Comparison of ENCODE assay signal across 8 cellular contexts in the genomic region with DNA sequence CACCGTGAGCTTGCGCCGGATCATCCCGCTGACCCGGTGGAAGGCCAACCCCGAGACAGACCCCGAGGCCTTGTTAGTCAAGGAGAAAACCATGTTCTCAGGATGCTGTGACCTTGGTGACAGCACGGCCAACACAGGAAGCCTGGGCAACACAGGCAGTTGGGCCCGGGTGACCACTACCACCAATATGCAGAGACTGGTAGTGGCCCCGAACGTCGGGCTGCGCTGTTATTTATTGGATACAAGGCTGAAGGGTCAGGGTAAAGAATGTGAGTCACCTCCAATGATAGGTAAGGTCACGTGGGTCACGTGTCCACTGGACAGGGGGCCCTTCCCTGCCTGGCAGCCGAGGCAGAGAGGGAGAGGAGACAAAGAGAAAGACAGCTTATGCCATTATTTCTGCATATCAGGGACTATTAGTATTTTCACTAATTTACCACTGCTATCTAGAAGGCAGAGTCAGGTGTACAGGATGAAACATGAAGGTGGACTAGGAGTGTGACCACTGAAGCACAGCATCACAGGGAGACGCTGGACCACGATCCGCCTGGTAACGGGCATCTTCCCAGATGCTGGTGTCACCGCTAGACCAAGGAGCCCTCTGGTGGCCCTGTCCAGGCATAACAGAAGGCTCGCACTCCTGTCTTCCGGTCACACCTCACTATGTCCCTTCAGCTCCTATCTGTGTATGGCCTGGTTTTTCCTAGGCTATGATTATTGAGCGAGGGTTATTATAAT. TPM values are rescaled to one million over a fixed set of nuclear protein-coding genes. Genes with fewer than 3 reads are reported as not detected.
DNase-seq lines count a peak whose midpoint lies in the region; ATAC-seq, FAIRE-seq and TF ChIP-seq lines count a peak whose summit lies in the region.
"Not testable (repeated sequence)": the region's sequence is repeated elsewhere in the genome, so short reads cannot be mapped to it uniquely, and the experiment has no call there.

No MANE protein-coding gene starts in this region.

- not testable (repeated sequence) for H2BK12ac ChIP-seq in H1 (ENCODE audit: low read depth, low read length)

- H3K23me2 ChIP-seq in H1 (ENCODE audit: low read depth, low read length) = not testable (repeated sequence)

- 54% methylated on average over 16 of the region's 24 CpGs; no CpG with 5 or more reads in 1 of the 2 experiments for WGBS in H1 (ENCODE audit: extremely low coverage in 1 of 2, insufficient coverage in 1 of 2, insufficient read length in 1 of 2, insufficient replicate concordance in 2 of 2, low coverage in 1 of 2, low lambda C conversion rate in 2 of 2, missing lambda C conversion rate in 1 of 2), 2 experiments

- not testable (repeated sequence) for H4K20me1 ChIP-seq in DND-41 (ENCODE audit: insufficient read depth, low read length); PC-3 (ENCODE audit: low read length); H1 (replicated peaks in 1 of 2; ENCODE audit: control insufficient read depth in 1 of 2, insufficient read depth in 2 of 2, low read length in 2 of 2)

- DNase-seq in DND-41 (peak; percentile 36), M059J (ENCODE audit: low read depth) (peak; percentile 46), PC-3 (peak; percentile 46), H1 (ENCODE audit: low read depth in 1 of 2, low spot score in 2 of 2) (peak in 1 of 2 experiments; percentile 60), islet precursor cell (peak; percentile 71), ureter (ENCODE audit: low spot score) (peak; percentile 58)
- peak; percentile 53 for DNase-seq in activated CD8-positive, alpha-beta T cell treated with anti-CD3 and anti-CD28 coated beads for 36 hours
- DNase-seq in osteocyte (ENCODE audit: extremely low spot score, unreplicated experiment) = not testable (repeated sequence)

- H3K27ac Mint-ChIP-seq in activated CD8-positive, alpha-beta T cell treated with anti-CD3 and anti-CD28 coated beads for 36 hours; osteocyte (ENCODE audit: unreplicated experiment): not testable (repeated sequence)

- not testable (repeated sequence) for FAIRE-seq in H1 (lab: Jason Lieb, UNC)

- intact Hi-C loops in PC-3 (cut with micrococcal nuclease); activated CD8-positive, alpha-beta T cell treated with anti-CD3 and anti-CD28 coated beads for 36 hours (cut with micrococcal nuclease): not testable (repeated sequence)

- TF ChIP-seq EP300 in H1 (IDR thresholded peaks at IDR 0.05; ENCODE audit: borderline replicate concordance in 1 of 2, low read depth in 2 of 2, low read length in 2 of 2) = not testable (repeated sequence)

- not testable (repeated sequence) for ATAC-seq in DND-41 (ENCODE audit: insufficient read depth, low read depth); PC-3; activated CD8-positive, alpha-beta T cell treated with anti-CD3 and anti-CD28 coated beads for 36 hours

- H3K4me2 ChIP-seq in DND-41 (ENCODE audit: insufficient read depth, low read length); PC-3 (ENCODE audit: low read length); H1 (ENCODE audit: insufficient read depth in 1 of 2, low read depth in 2 of 2, low read length in 2 of 2): not testable (repeated sequence)

- H3K4me3 Mint-ChIP-seq in activated CD8-positive, alpha-beta T cell treated with anti-CD3 and anti-CD28 coated beads for 36 hours; osteocyte (ENCODE audit: unreplicated experiment): not testable (repeated sequence)

- not testable (repeated sequence) for H4K5ac ChIP-seq in H1 (ENCODE audit: insufficient read length, low read depth, low read length)

- not testable (repeated sequence) for H3K9me3 Mint-ChIP-seq in activated CD8-positive, alpha-beta T cell treated with anti-CD3 and anti-CD28 coated beads for 36 hours; osteocyte (ENCODE audit: unreplicated experiment)

- not testable (repeated sequence) for BruUV-seq in PC-3 (replicated peaks; lab: Mats Ljungman, UMichigan)

- not testable (repeated sequence) for H3K9me2 ChIP-seq in PC-3 (replicated peaks; ENCODE audit: low read length)

- not testable (repeated sequence) for H2AK5ac ChIP-seq in H1 (ENCODE audit: low read depth, low read length)

- H3K9ac ChIP-seq in DND-41 (ENCODE audit: low read depth, low read length); PC-3 (ENCODE audit: low read length); H1 (replicated peaks in 1 of 4; ENCODE audit: extremely low read depth in 1 of 4, low read depth in 3 of 4, low read length in 3 of 4): not testable (repeated sequence)

- H4K8ac ChIP-seq in H1 (ENCODE audit: extremely low read depth, insufficient read depth, low read length) = not testable (repeated sequence)

- TF ChIP-seq CTCF in DND-41 (IDR thresholded peaks at IDR 0.05; ENCODE audit: borderline replicate concordance, extremely low read depth, low read length, poor library complexity, severe bottlenecking) (peak; percentile 53), PC-3 (conservative IDR thresholded peaks at IDR 0.05; ENCODE audit: low read depth, low read length) (peak; percentile 46; the same call in 1 of the 2 replicates), H1 (IDR thresholded peaks at IDR 0.05; ENCODE audit: control extremely low read depth in 1 of 3, insufficient read depth in 1 of 3, low read depth in 1 of 3, low read length in 3 of 3) (peak; percentile 43 to 52 (median 45)), osteocyte (IDR thresholded peaks at IDR 0.05) (peak; percentile 76)
- TF ChIP-seq CTCF in activated CD8-positive, alpha-beta T cell treated with anti-CD3 and anti-CD28 coated beads for 36 hours (IDR thresholded peaks at IDR 0.05) = peak; percentile 57

- POLR2A ChIA-PET in PC-3 (lab: Charles Lee; ENCODE audit: unreplicated experiment); activated CD8-positive, alpha-beta T cell treated with anti-CD3 and anti-CD28 coated beads for 36 hours (lab: Charles Lee): not testable (repeated sequence)
- POLR2A ChIA-PET in H1 (lab: Charles Lee; ENCODE audit: partially characterized antibody) = interaction anchor here (0.6 kb wide), 1 partner anchor 112 kb away, joined by 3 read pairs; no protein-coding TSS in a partner anchor

- H3K4me1 Mint-ChIP-seq in activated CD8-positive, alpha-beta T cell treated with anti-CD3 and anti-CD28 coated beads for 36 hours (ENCODE audit: low read depth); osteocyte (ENCODE audit: unreplicated experiment): not testable (repeated sequence)

- H3K27me3 ChIP-seq in DND-41 (ENCODE audit: insufficient read depth, low read length, poor library complexity); PC-3 (ENCODE audit: low read length); H1 (replicated peaks in 1 of 4; ENCODE audit: control insufficient read depth in 3 of 4, extremely low read depth in 1 of 4, insufficient read depth in 3 of 4, low read length in 3 of 4): not testable (repeated sequence)

- H3K23ac ChIP-seq in H1 (ENCODE audit: insufficient read length) = not testable (repeated sequence)

- H3K79me1 ChIP-seq in H1 (ENCODE audit: low read depth, low read length) = not testable (repeated sequence)

- H2BK120ac ChIP-seq in H1 (replicated peaks; ENCODE audit: low read depth, low read length) = not testable (repeated sequence)

- H3K9me3 ChIP-seq in DND-41 (ENCODE audit: insufficient read depth, low read length, severe bottlenecking); PC-3 (ENCODE audit: low read length); H1 (ENCODE audit: insufficient read depth in 2 of 2, low read depth in 1 of 2, low read length in 1 of 2): not testable (repeated sequence)

- TF ChIP-seq POLR2A in H1 (IDR thresholded peaks at IDR 0.05; ENCODE audit: control extremely low read depth in 1 of 2, low read depth in 2 of 2, low read length in 2 of 2) = not testable (repeated sequence)

- H4K91ac ChIP-seq in H1 (replicated peaks; ENCODE audit: insufficient read length, low read length) = not testable (repeated sequence)

- H3K18ac ChIP-seq in H1 (ENCODE audit: extremely low read depth, low read length) = not testable (repeated sequence)

- not testable (repeated sequence) for H2BK5ac ChIP-seq in H1 (ENCODE audit: low read depth, low read length)

- not testable (repeated sequence) for H2BK15ac ChIP-seq in H1 (ENCODE audit: low read length)

- not testable (repeated sequence) for H3K14ac ChIP-seq in H1 (ENCODE audit: insufficient read length)

- H3K79me2 ChIP-seq in DND-41 (ENCODE audit: insufficient read depth, low read length); PC-3 (ENCODE audit: low read length); H1 (ENCODE audit: control insufficient read depth in 1 of 2, insufficient read depth in 2 of 2, low read length in 2 of 2): not testable (repeated sequence)

- not testable (repeated sequence) for H3K56ac ChIP-seq in H1 (replicated peaks; ENCODE audit: insufficient read length, low read depth, low read length)

- not testable (repeated sequence) for H3K4ac ChIP-seq in H1 (replicated peaks; ENCODE audit: insufficient read length, low read depth, low read length)

- TF ChIP-seq RAD21 in H1 (IDR thresholded peaks at IDR 0.05 in 1 of 2, conservative IDR thresholded peaks at IDR 0.05 in 1 of 2; ENCODE audit: low read depth in 2 of 2, low read length in 2 of 2) = peak; percentile 63 to 66

- H3K36me3 ChIP-seq in DND-41 (ENCODE audit: insufficient read depth, low read length); PC-3 (ENCODE audit: low read depth, low read length); H1 (ENCODE audit: control insufficient read depth in 2 of 4, insufficient read depth in 4 of 4, low read length in 3 of 4): not testable (repeated sequence)

- H3K4me1 ChIP-seq in DND-41 (ENCODE audit: insufficient read depth, low read length); PC-3 (ENCODE audit: insufficient read depth, low read length); H1 (replicated peaks in 1 of 4; ENCODE audit: control insufficient read depth in 3 of 4, insufficient read depth in 4 of 4, low read length in 3 of 4): not testable (repeated sequence)

- H3K4me3 ChIP-seq in DND-41 (ENCODE audit: low read depth in 1 of 2, low read length in 2 of 2); PC-3 (ENCODE audit: low read length); H1 (ENCODE audit: extremely low read depth in 1 of 4, insufficient read depth in 2 of 4, low read depth in 3 of 4, low read length in 4 of 4): not testable (repeated sequence)

- not testable (repeated sequence) for H3K27me3 Mint-ChIP-seq in activated CD8-positive, alpha-beta T cell treated with anti-CD3 and anti-CD28 coated beads for 36 hours; osteocyte (ENCODE audit: unreplicated experiment)

- H2BK20ac ChIP-seq in H1 (ENCODE audit: low read length) = not testable (repeated sequence)

- CTCF ChIA-PET in PC-3 (lab: Charles Lee) = not testable (repeated sequence)
- CTCF ChIA-PET in activated CD8-positive, alpha-beta T cell treated with anti-CD3 and anti-CD28 coated beads for 36 hours (lab: Charles Lee) = interaction anchor here (1.1 to 1.5 kb wide), 3 partner anchors 9 to 294 kb away, joined by 4 to 6 read pairs (median 4); no protein-coding TSS in a partner anchor
- CTCF ChIA-PET in H1 (lab: Charles Lee; ENCODE audit: partially characterized antibody) = interaction anchor here (0.7 to 2.6 kb wide), 8 partner anchors 12 to 136 kb away, joined by 3 to 7 read pairs (median 4); no protein-coding TSS in a partner anchor

- H3K27ac ChIP-seq in DND-41 (ENCODE audit: low read length); PC-3 (ENCODE audit: low read length); H1 (ENCODE audit: low read depth, low read length): not testable (repeated sequence)

- H3F3A ChIP-seq in PC-3 (ENCODE audit: low read length, unreplicated experiment) = not testable (repeated sequence)

- H2AFZ ChIP-seq in DND-41 (ENCODE audit: low read depth, low read length); PC-3 (ENCODE audit: low read length); H1 (ENCODE audit: low read length): not testable (repeated sequence)

- H3K36me3 Mint-ChIP-seq in activated CD8-positive, alpha-beta T cell treated with anti-CD3 and anti-CD28 coated beads for 36 hours (ENCODE audit: low read depth) = peaks cover 10% of the 10 kb centered on the region
- H3K36me3 Mint-ChIP-seq in osteocyte (ENCODE audit: unreplicated experiment) = not testable (repeated sequence)

RNA-seq across cellular contexts. Expression of a gene that starts 5.8 kb away (rescaled TPM):
- total RNA-seq in M059J (2014; rRNA removed; shearing (Covaris generic)) = 0.91 and 1.2 TPM in 2 replicates
- total RNA-seq in PC-3 (2014; rRNA removed) (2.9 and 4.7 TPM in 2 replicates), osteocyte (10.4 and 11.4 TPM in 2 replicates), ureter (20.6 TPM)
- total RNA-seq in activated CD8-positive, alpha-beta T cell treated with anti-CD3 and anti-CD28 coated beads for 36 hours = 10 to 100 TPM; 15.6 to 17.4 TPM
- total RNA-seq in H1 (2021; fragmentation: NEBNext Ultra II Directional; extraction: Animal tissue kit (Norgen Biotek cat#: 25700)) = 3.4 and 4.0 TPM in 2 replicates
- polyA plus RNA-seq in H1 (2011; rRNA removed) = 2.0 and 2.1 TPM in 2 replicates
- 1.5 TPM for polyA plus RNA-seq in H1 (2011; cell fraction: cytosol; rRNA removed)
- polyA plus RNA-seq in H1 (2011; cell fraction: nucleus; rRNA removed) = 1.4 TPM
- polyA plus RNA-seq in H1 (2012, experiment 1 of 2) = 1.5 to 4.1 TPM (median 2.7 TPM) in 4 replicates
- 2.9 TPM for polyA plus RNA-seq in H1 (2012, experiment 2 of 2)
- 3.4 TPM for polyA plus RNA-seq in H1 (2013, experiment 1 of 2)
- polyA plus RNA-seq in H1 (2013, experiment 2 of 2) = 3.3 TPM
- 0.50 and 0.83 TPM in 2 replicates for polyA minus RNA-seq in H1 (2011; rRNA and poly(A)+ RNA removed)
- polyA minus RNA-seq in H1 (2011; cell fraction: cytosol; rRNA and poly(A)+ RNA removed) = 1.0 TPM
- polyA minus RNA-seq in H1 (2011; cell fraction: nucleus; rRNA and poly(A)+ RNA removed) = 1.6 TPM

RNA-seq across cellular contexts. Expression of a gene that starts 18.8 kb away (rescaled TPM):
- total RNA-seq in M059J (2014; rRNA removed; shearing (Covaris generic)) = not detected in 2 replicates
- total RNA-seq in PC-3 (2014; rRNA removed) (0.17 TPM in 1 of 2 replicates, not detected in the other), osteocyte (0.51 TPM in 1 of 2 replicates, not detected in the other), ureter (2.9 TPM)
- 1 to 10 TPM in 1 of 2 experiments, under 1 TPM in 1; 0.81 to 1.0 TPM for total RNA-seq in activated CD8-positive, alpha-beta T cell treated with anti-CD3 and anti-CD28 coated beads for 36 hours
- total RNA-seq in H1 (2021; fragmentation: NEBNext Ultra II Directional; extraction: Animal tissue kit (Norgen Biotek cat#: 25700)) = 0.23 and 0.35 TPM in 2 replicates
- 0.29 and 0.44 TPM in 2 replicates for polyA plus RNA-seq in H1 (2011; rRNA removed)
- polyA plus RNA-seq in H1 (2011; cell fraction: cytosol; rRNA removed) = 0.40 TPM
- 0.86 TPM for polyA plus RNA-seq in H1 (2011; cell fraction: nucleus; rRNA removed)
- polyA plus RNA-seq in H1 (2012, experiment 1 of 2) = 0.32 to 0.53 TPM (median 0.39 TPM) in 3 of 4 replicates, not detected in the other
- polyA plus RNA-seq in H1 (2012, experiment 2 of 2) = not detected
- polyA plus RNA-seq in H1 (2013, experiment 1 of 2) = 0.49 TPM
- 0.40 TPM for polyA plus RNA-seq in H1 (2013, experiment 2 of 2)
- polyA minus RNA-seq in H1 (2011; rRNA and poly(A)+ RNA removed) = not detected in 2 replicates
- polyA minus RNA-seq in H1 (2011; cell fraction: cytosol; rRNA and poly(A)+ RNA removed) = not detected
- polyA minus RNA-seq in H1 (2011; cell fraction: nucleus; rRNA and poly(A)+ RNA removed) = not detected

RNA-seq across cellular contexts. Expression of a gene that starts 22.2 kb away (rescaled TPM):
- not detected in 2 replicates for total RNA-seq in M059J (2014; rRNA removed; shearing (Covaris generic))
- total RNA-seq in PC-3 (2014; rRNA removed) (1.1 TPM in 1 of 2 replicates, not detected in the other), osteocyte (not detected in 2 replicates), ureter (4.4 TPM)
- not detected for total RNA-seq in activated CD8-positive, alpha-beta T cell treated with anti-CD3 and anti-CD28 coated beads for 36 hours
- total RNA-seq in H1 (2021; fragmentation: NEBNext Ultra II Directional; extraction: Animal tissue kit (Norgen Biotek cat#: 25700)) = not detected in 2 replicates
- 0.05 and 0.09 TPM in 2 replicates for polyA plus RNA-seq in H1 (2011; rRNA removed)
- not detected for polyA plus RNA-seq in H1 (2011; cell fraction: cytosol; rRNA removed)
- polyA plus RNA-seq in H1 (2011; cell fraction: nucleus; rRNA removed) = not detected
- polyA plus RNA-seq in H1 (2012, experiment 1 of 2) = 0.36 TPM in 1 of 4 replicates, not detected in the others
- polyA plus RNA-seq in H1 (2012, experiment 2 of 2) = 0.25 TPM
- polyA plus RNA-seq in H1 (2013, experiment 1 of 2) = not detected
- 0.06 TPM for polyA plus RNA-seq in H1 (2013, experiment 2 of 2)
- polyA minus RNA-seq in H1 (2011; rRNA and poly(A)+ RNA removed) = not detected in 2 replicates
- polyA minus RNA-seq in H1 (2011; cell fraction: cytosol; rRNA and poly(A)+ RNA removed) = not detected
- polyA minus RNA-seq in H1 (2011; cell fraction: nucleus; rRNA and poly(A)+ RNA removed) = not detected
